10 cellular contexts compared by ENCODE assay signal in the genomic region with DNA sequence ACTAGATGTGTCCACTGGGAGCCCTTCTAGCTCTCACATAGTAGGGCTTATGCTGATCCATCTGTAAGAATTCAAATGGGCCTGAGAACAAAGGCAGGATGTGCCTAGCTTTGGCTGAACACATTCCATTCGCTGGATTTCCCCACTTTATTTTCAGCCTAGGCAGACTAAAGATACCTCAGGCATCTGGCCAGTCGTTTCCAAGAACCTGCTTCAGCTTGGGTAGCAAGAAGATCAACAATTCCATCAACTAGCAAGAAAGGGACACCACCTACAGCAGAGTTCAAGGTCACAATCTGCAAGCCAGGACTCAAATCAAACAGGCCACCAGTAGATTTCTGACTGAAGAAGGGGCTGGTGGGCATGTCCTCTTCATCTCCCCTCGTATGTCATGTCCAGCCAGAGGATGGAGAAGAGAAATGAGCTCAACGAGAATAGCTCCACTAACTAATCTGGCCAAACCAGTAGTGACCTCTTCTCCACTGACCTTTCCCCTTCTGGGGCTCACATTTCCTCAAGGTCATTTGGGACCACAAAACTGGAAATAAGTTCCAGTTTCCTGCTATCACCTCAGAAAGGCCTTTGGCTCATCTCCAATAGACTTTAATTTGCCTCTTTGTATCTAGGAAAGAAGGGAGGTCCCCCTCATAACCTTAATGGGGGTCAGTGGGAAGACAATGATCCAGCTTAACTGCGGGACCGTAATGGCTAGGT. TPM values are rescaled to one million over a fixed set of nuclear protein-coding genes. Genes with fewer than 3 reads are reported as not detected.
DNase-seq lines count a peak whose midpoint lies in the region; ATAC-seq, FAIRE-seq and TF ChIP-seq lines count a peak whose summit lies in the region.
"Had no signal": no experiment of that assay in that cellular context is flagged by ENCODE, and none has a peak within 500 bp of the region (broad histone marks: within the 10 kb centered on the region; RNA-seq: fewer than 3 reads in every experiment).

No MANE protein-coding gene starts in this region.

- no peaks in the 10 kb centered on the region for H3K27me3 Mint-ChIP-seq in activated CD4-positive, alpha-beta memory T cell treated with anti-CD3 and anti-CD28 coated beads, Interleukin-2, amount 10 ng/mL, durations not matched to agents 7 days and 5 days
- no peaks in the 10 kb centered on the region for H3K27me3 Mint-ChIP-seq in activated CD4-positive, alpha-beta memory T cell treated with anti-CD3 and anti-CD28 coated beads for 36 hours

- peak overlapping the region; percentile 59 for H3K27ac Mint-ChIP-seq in activated CD4-positive, alpha-beta memory T cell treated with anti-CD3 and anti-CD28 coated beads, Interleukin-2, amount 10 ng/mL, durations not matched to agents 7 days and 5 days
- H3K27ac Mint-ChIP-seq in activated CD4-positive, alpha-beta memory T cell treated with anti-CD3 and anti-CD28 coated beads for 36 hours, result no peak overlapping the region

- POLR2A ChIA-PET in activated CD4-positive, alpha-beta memory T cell treated with anti-CD3 and anti-CD28 coated beads, Interleukin-2, amount 10 ng/mL, durations not matched to agents 7 days and 5 days (lab: Charles Lee), result interaction anchor here (1.4 to 15.0 kb wide), 4 partner anchors 11 to 69 kb away, joined by 3 to 582 read pairs (median 49); partner anchors contain the start of genes ANKRD34A, POLR3GL and TXNIP
- POLR2A ChIA-PET in activated CD4-positive, alpha-beta memory T cell treated with anti-CD3 and anti-CD28 coated beads for 36 hours (lab: Charles Lee), result interaction anchor here (0.8 to 10.2 kb wide), 4 partner anchors 11 to 70 kb away, joined by 3 to 183 read pairs (median 18); partner anchors contain the start of genes ANKRD34A, POLR3GL and TXNIP

- peak overlapping the region; percentile 30 for H3K27ac ChIP-seq in suprapubic skin

- H3K4me3 ChIP-seq in cardiac fibroblast (replicated peaks in 1 of 2; ENCODE audit: low read depth in 2 of 2, low read length in 2 of 2) (no peak overlapping the region), suprapubic skin (no peak overlapping the region)

- FAIRE-seq in H54 (lab: Jason Lieb, UNC), result no peak

- peaks cover 9% of the 10 kb centered on the region for H3K36me3 Mint-ChIP-seq in activated CD4-positive, alpha-beta memory T cell treated with anti-CD3 and anti-CD28 coated beads, Interleukin-2, amount 10 ng/mL, durations not matched to agents 7 days and 5 days (ENCODE audit: low read depth)
- H3K36me3 Mint-ChIP-seq in activated CD4-positive, alpha-beta memory T cell treated with anti-CD3 and anti-CD28 coated beads for 36 hours, result no peaks in the 10 kb centered on the region

- no peaks in the 10 kb centered on the region for H3K36me3 ChIP-seq in suprapubic skin

- TF ChIP-seq CTCF in cardiac fibroblast (IDR thresholded peaks at IDR 0.05; ENCODE audit: low read depth, low read length) (no peak), suprapubic skin (IDR thresholded peaks at IDR 0.05) (no peak)

- H3K4me3 Mint-ChIP-seq in activated CD4-positive, alpha-beta memory T cell treated with anti-CD3 and anti-CD28 coated beads, Interleukin-2, amount 10 ng/mL, durations not matched to agents 7 days and 5 days, result no peak overlapping the region
- no peak overlapping the region for H3K4me3 Mint-ChIP-seq in activated CD4-positive, alpha-beta memory T cell treated with anti-CD3 and anti-CD28 coated beads for 36 hours

- H3K9me3 Mint-ChIP-seq in activated CD4-positive, alpha-beta memory T cell treated with anti-CD3 and anti-CD28 coated beads, Interleukin-2, amount 10 ng/mL, durations not matched to agents 7 days and 5 days, result no peaks in the 10 kb centered on the region
- H3K9me3 Mint-ChIP-seq in activated CD4-positive, alpha-beta memory T cell treated with anti-CD3 and anti-CD28 coated beads for 36 hours, result no peaks in the 10 kb centered on the region

- no peaks in the 10 kb centered on the region for H3K27me3 ChIP-seq in suprapubic skin

- 49% methylated on average over 6 of the region's 6 CpGs for WGBS in suprapubic skin

- peaks cover 20% of the 10 kb centered on the region for H3K4me1 Mint-ChIP-seq in activated CD4-positive, alpha-beta memory T cell treated with anti-CD3 and anti-CD28 coated beads, Interleukin-2, amount 10 ng/mL, durations not matched to agents 7 days and 5 days
- H3K4me1 Mint-ChIP-seq in activated CD4-positive, alpha-beta memory T cell treated with anti-CD3 and anti-CD28 coated beads for 36 hours (ENCODE audit: low read depth), result peaks cover 19% of the 10 kb centered on the region

- TF ChIP-seq POLR2A in suprapubic skin (IDR thresholded peaks at IDR 0.05), result no peak
- no peak for TF ChIP-seq POLR2A in H54 (IDR thresholded peaks at IDR 0.05; ENCODE audit: low read depth, low read length)

- TF ChIP-seq EP300 in suprapubic skin (IDR thresholded peaks at IDR 0.05), result no peak

- DNase-seq in activated CD4-positive, alpha-beta memory T cell treated with anti-CD3 and anti-CD28 coated beads, Interleukin-2, amount 10 ng/mL, durations not matched to agents 7 days and 5 days, result no peak
- no peak for DNase-seq in activated CD4-positive, alpha-beta memory T cell treated with anti-CD3 and anti-CD28 coated beads for 36 hours
- DNase-seq in cardiac fibroblast (ENCODE audit: low read depth in 2 of 2) (peak; percentile 56 to 73), lung microvascular endothelial cell (ENCODE audit: low read depth in 2 of 2) (peak; percentile 62 to 75), suprapubic skin (ENCODE audit: low spot score in 2 of 2) (peak in 1 of 2 donors; percentile 56), H54 (ENCODE audit: insufficient read length, low spot score) (no peak)
- DNase-seq: NCI-H2029 had no signal

- H3K9me3 ChIP-seq in suprapubic skin, result no peaks in the 10 kb centered on the region

- intact Hi-C loops in activated CD4-positive, alpha-beta memory T cell treated with anti-CD3 and anti-CD28 coated beads for 36 hours (cut with micrococcal nuclease), result no loop called here

- CTCF ChIA-PET in activated CD4-positive, alpha-beta memory T cell treated with anti-CD3 and anti-CD28 coated beads, Interleukin-2, amount 10 ng/mL, durations not matched to agents 7 days and 5 days (lab: Charles Lee), result interaction anchor here (6.4 to 11.3 kb wide), 3 partner anchors 10 to 136 kb away, joined by 45 to 349 read pairs (median 177); partner anchors contain the start of genes NUDT17 and TXNIP
- CTCF ChIA-PET in activated CD4-positive, alpha-beta memory T cell treated with anti-CD3 and anti-CD28 coated beads for 36 hours (lab: Charles Lee), result interaction anchor here (1.0 to 8.5 kb wide), 5 partner anchors 9 to 55 kb away, joined by 3 to 222 read pairs (median 8); partner anchors contain the start of genes ANKRD34A, POLR3GL, RBM8A and TXNIP

- H3K4me1 ChIP-seq in suprapubic skin, result peaks cover 91% of the 10 kb centered on the region

- no peak for ATAC-seq in GM19328 (IDR thresholded peaks at IDR 0.05; ENCODE audit: unreplicated experiment)
- ATAC-seq in HG03135 (IDR thresholded peaks at IDR 0.05; ENCODE audit: unreplicated experiment), result no peak

RNA-seq across cellular contexts. Expression of gene TXNIP, which starts 14.2 kb away (rescaled TPM):
- total RNA-seq in activated CD4-positive, alpha-beta memory T cell treated with anti-CD3 and anti-CD28 coated beads, Interleukin-2, amount 10 ng/mL, durations not matched to agents 7 days and 5 days, result 100 to 1,000 TPM; 397 to 407 TPM
- total RNA-seq in activated CD4-positive, alpha-beta memory T cell treated with anti-CD3 and anti-CD28 coated beads for 36 hours, result 10 to 100 TPM; 82.6 to 88.8 TPM
- total RNA-seq in lung microvascular endothelial cell (65.4 and 81.9 TPM in 2 replicates), suprapubic skin (1,000 to 10,000 TPM; 2,326 to 8,649 (median 2,541) TPM)

RNA-seq across cellular contexts. Expression of gene POLR3GL, which starts 17.7 kb away (rescaled TPM):
- total RNA-seq in activated CD4-positive, alpha-beta memory T cell treated with anti-CD3 and anti-CD28 coated beads, Interleukin-2, amount 10 ng/mL, durations not matched to agents 7 days and 5 days, result 10 to 100 TPM; 32.4 to 33.7 TPM
- 10 to 100 TPM; 27.3 to 30.9 TPM for total RNA-seq in activated CD4-positive, alpha-beta memory T cell treated with anti-CD3 and anti-CD28 coated beads for 36 hours
- total RNA-seq in lung microvascular endothelial cell, result 12.9 and 14.9 TPM in 2 replicates
- 10 to 100 TPM in 2 of 4 donors, 1 to 10 TPM in 2; 7.3 to 16.7 (median 11.9) TPM for total RNA-seq in suprapubic skin

RNA-seq across cellular contexts. Expression of gene ANKRD34A, which starts 17.8 kb away (rescaled TPM):
- total RNA-seq in activated CD4-positive, alpha-beta memory T cell treated with anti-CD3 and anti-CD28 coated beads, Interleukin-2, amount 10 ng/mL, durations not matched to agents 7 days and 5 days, result 1 to 10 TPM; 2.9 to 3.7 TPM
- 1 to 10 TPM; 4.6 to 4.7 TPM for total RNA-seq in activated CD4-positive, alpha-beta memory T cell treated with anti-CD3 and anti-CD28 coated beads for 36 hours
- total RNA-seq in lung microvascular endothelial cell, result under 0.01 TPM in 1 of 2 replicates, not detected in the other
- total RNA-seq in suprapubic skin, result under 1 TPM in 3 of 4 donors, not detected in 1; 0.21 to 0.64 (median 0.45) TPM
- total RNA-seq: Daoy had no signal

RNA-seq across cellular contexts. Expression of gene LIX1L, which starts 24.4 kb away (rescaled TPM):
- 10 to 100 TPM; 50.3 to 51.0 TPM for total RNA-seq in activated CD4-positive, alpha-beta memory T cell treated with anti-CD3 and anti-CD28 coated beads, Interleukin-2, amount 10 ng/mL, durations not matched to agents 7 days and 5 days
- total RNA-seq in activated CD4-positive, alpha-beta memory T cell treated with anti-CD3 and anti-CD28 coated beads for 36 hours, result 10 to 100 TPM; 46.6 to 47.8 TPM
- 18.1 and 21.8 TPM in 2 replicates for total RNA-seq in lung microvascular endothelial cell
- total RNA-seq in suprapubic skin, result 10 to 100 TPM in 3 of 4 donors, 1 to 10 TPM in 1; 7.6 to 18.4 (median 11.3) TPM

RNA-seq across cellular contexts. Expression of gene HJV, which starts 39.4 kb away (rescaled TPM):
- total RNA-seq in activated CD4-positive, alpha-beta memory T cell treated with anti-CD3 and anti-CD28 coated beads, Interleukin-2, amount 10 ng/mL, durations not matched to agents 7 days and 5 days, result not detected
- total RNA-seq in activated CD4-positive, alpha-beta memory T cell treated with anti-CD3 and anti-CD28 coated beads for 36 hours, result not detected
- total RNA-seq in lung microvascular endothelial cell (not detected in 2 replicates), suprapubic skin (not detected)
- total RNA-seq: Daoy had no signal

Comparison
In these comparisons a context has a peak if more than half of its experiments do, and no peak if none do; other contexts are left out.
1. DNase-seq: peak in cardiac fibroblast (2 of 2) and lung microvascular endothelial cell (2 of 2); none in activated CD4-positive, alpha-beta memory T cell treated with anti-CD3 and anti-CD28 coated beads, Interleukin-2, amount 10 ng/mL, durations not matched to agents 7 days and 5 days (single experiment), activated CD4-positive, alpha-beta memory T cell treated with anti-CD3 and anti-CD28 coated beads for 36 hours (single experiment) and H54 (single experiment).
2. RNA of gene TXNIP, which starts 14.2 kb away (total RNA-seq): 2,326 to 8,649 TPM in suprapubic skin; 397 to 407 TPM in activated CD4-positive, alpha-beta memory T cell treated with anti-CD3 and anti-CD28 coated beads, Interleukin-2, amount 10 ng/mL, durations not matched to agents 7 days and 5 days, 82.6 to 88.8 TPM in activated CD4-positive, alpha-beta memory T cell treated with anti-CD3 and anti-CD28 coated beads for 36 hours and 65.4 to 81.9 TPM in lung microvascular endothelial cell; every median in the first group is over 4 times any median in the second.